ENCODE assay signal across 8 cellular contexts in genomic region chr11:62678433-62678769, GRCh38. TPM values are rescaled to one million over a fixed set of nuclear protein-coding genes. Genes with fewer than 3 reads are reported as not detected.
A peak's percentile ranks its signal among the peaks of the same experiment; 100 is the strongest.
DNase-seq lines count a peak whose midpoint lies in the region; ATAC-seq and TF ChIP-seq lines count a peak whose summit lies in the region.

No MANE protein-coding gene starts in this region.

- H3K36me3 ChIP-seq in H7 (replicated peaks; ENCODE audit: control insufficient read depth, insufficient read depth, low read length): peaks cover 18% of the 10 kb centered on the region
- H3K36me3 ChIP-seq in WERI-Rb-1: peaks cover 46% of the 10 kb centered on the region
- H3K36me3 ChIP-seq in smooth muscle cell (ENCODE audit: low read depth): no peaks in the 10 kb centered on the region

- H2AFZ ChIP-seq in smooth muscle cell (ENCODE audit: low read depth): peak overlapping the region; percentile 37

- no peaks in the 10 kb centered on the region for H4K20me1 ChIP-seq in smooth muscle cell (ENCODE audit: low read depth)

- H3K79me2 ChIP-seq in smooth muscle cell (ENCODE audit: low read depth): peaks cover 24% of the 10 kb centered on the region

- ATAC-seq in right cardiac atrium: no peak

- DNase-seq in H7 (no peak), WERI-Rb-1 (no peak), right cardiac atrium (no peak), smooth muscle cell (lab: John Stamatoyannopoulos, UW; ENCODE audit: unreplicated experiment) (no peak), DMS114 treated with DMSO at 0.1 percent for 48 hours (lab: John Stamatoyannopoulos, UW; ENCODE audit: unreplicated experiment) (no peak), superior temporal gyrus (ENCODE audit: extremely low spot score) (no peak), mesenteric fat pad (ENCODE audit: low spot score) (no peak)
- DNase-seq in activated CD4-positive, CD25-positive, alpha-beta regulatory T cell treated with anti-CD3 and anti-CD28 coated beads, Interleukin-2, amount 50 U/mL, for 72 hours: no peak

- H3K27me3 ChIP-seq in H7 (ENCODE audit: control insufficient read depth, insufficient read depth, low read length) (no peaks in the 10 kb centered on the region), WERI-Rb-1 (ENCODE audit: insufficient read depth, low read depth, severe bottlenecking) (no peaks in the 10 kb centered on the region), right cardiac atrium (ENCODE audit: control insufficient read depth, insufficient read depth) (no peaks in the 10 kb centered on the region), smooth muscle cell (ENCODE audit: low read depth) (no peaks in the 10 kb centered on the region)

- H3K4me3 ChIP-seq in H7 (ENCODE audit: insufficient read depth, low read depth, low read length) (peak overlapping the region; percentile 97), WERI-Rb-1 (ENCODE audit: low read depth, low read length) (peak overlapping the region; percentile 88), right cardiac atrium (ENCODE audit: low read length) (peak overlapping the region; percentile 85), smooth muscle cell (peak overlapping the region; percentile 92)

- peak overlapping the region; percentile 91 for H3K4me2 ChIP-seq in smooth muscle cell

- intact Hi-C loops in right cardiac atrium (cut with DNase I): no loop called here

- H3K9me3 ChIP-seq in WERI-Rb-1 (ENCODE audit: severe bottlenecking) (no peaks in the 10 kb centered on the region), right cardiac atrium (ENCODE audit: control insufficient read depth, low read length) (no peaks in the 10 kb centered on the region), smooth muscle cell (replicated peaks; ENCODE audit: low read depth) (no peaks in the 10 kb centered on the region)

- H3K4me1 ChIP-seq in right cardiac atrium (ENCODE audit: control insufficient read depth, insufficient read depth, low read length) (peaks cover 3% of the 10 kb centered on the region), smooth muscle cell (ENCODE audit: low read depth) (peaks cover 7% of the 10 kb centered on the region)

- TF ChIP-seq CTCF in WERI-Rb-1 (IDR thresholded peaks at IDR 0.05; ENCODE audit: low read depth, low read length) (no peak), smooth muscle cell (IDR thresholded peaks at IDR 0.05; ENCODE audit: borderline replicate concordance, insufficient read depth, poor library complexity, severe bottlenecking) (no peak)

- H3K27ac ChIP-seq in WERI-Rb-1 (peak overlapping the region; percentile 85), right cardiac atrium (ENCODE audit: low read length) (peak overlapping the region; percentile 79), smooth muscle cell (ENCODE audit: low read depth) (peak overlapping the region; percentile 72)

- peak overlapping the region; percentile 95 for H3K9ac ChIP-seq in smooth muscle cell (ENCODE audit: low read depth)

- WGBS in right cardiac atrium: 3% methylated on average over 16 of the region's 16 CpGs
- WGBS in smooth muscle cell (ENCODE audit: low lambda C conversion rate): 10% methylated on average over 13 of the region's 16 CpGs

- peaks cover 27% of the 10 kb centered on the region for H3F3A ChIP-seq in smooth muscle cell (ENCODE audit: low read depth)

RNA-seq across cellular contexts. Expression of gene UBXN1, which starts 0.5 kb away (rescaled TPM):
- 79.2 and 81.2 TPM in 2 replicates for total RNA-seq in H7 (2014; rRNA removed; shearing (Covaris generic))
- total RNA-seq in right cardiac atrium: 10 to 100 TPM; 76.6 to 95.7 (median 83.6) TPM
- 101 TPM for polyA plus RNA-seq in right cardiac atrium
- 52.2 and 58.1 TPM in 2 replicates for total RNA-seq in smooth muscle cell
- 73.5 and 78.4 TPM in 2 replicates for polyA plus RNA-seq in smooth muscle cell
- 108 TPM for total RNA-seq in mesenteric fat pad

RNA-seq across cellular contexts. Expression of gene LBHD1, which starts 6.3 kb away (rescaled TPM):
- 2.7 and 4.5 TPM in 2 replicates for total RNA-seq in H7 (2014; rRNA removed; shearing (Covaris generic))
- total RNA-seq in right cardiac atrium (1 to 10 TPM; 3.2 to 5.8 (median 3.6) TPM), smooth muscle cell (1.5 and 5.6 TPM in 2 replicates), mesenteric fat pad (4.6 TPM)
- polyA plus RNA-seq in right cardiac atrium (7.3 TPM), smooth muscle cell (3.9 and 7.7 TPM in 2 replicates)

RNA-seq across cellular contexts. Expression of gene UQCC3, which starts 6.9 kb away (rescaled TPM):
- 19.0 and 22.4 TPM in 2 replicates for total RNA-seq in H7 (2014; rRNA removed; shearing (Covaris generic))
- total RNA-seq in right cardiac atrium (1 to 10 TPM; 5.2 to 8.6 (median 6.5) TPM), smooth muscle cell (5.5 and 7.7 TPM in 2 replicates), mesenteric fat pad (7.4 TPM)
- polyA plus RNA-seq in right cardiac atrium (12.9 TPM), smooth muscle cell (14.4 and 16.7 TPM in 2 replicates)

RNA-seq across cellular contexts. Expression of gene LRRN4CL, which starts 10.9 kb away (rescaled TPM):
- total RNA-seq in H7 (2014; rRNA removed; shearing (Covaris generic)): 0.14 and 0.30 TPM in 2 replicates
- 1 to 10 TPM; 1.4 to 3.3 (median 2.3) TPM for total RNA-seq in right cardiac atrium
- 3.0 TPM for polyA plus RNA-seq in right cardiac atrium
- total RNA-seq in smooth muscle cell: 0.76 and 1.3 TPM in 2 replicates
- polyA plus RNA-seq in smooth muscle cell: not detected in 2 replicates
- 88.9 TPM for total RNA-seq in mesenteric fat pad

RNA-seq across cellular contexts. Expression of gene CSKMT, which starts 13.3 kb away (rescaled TPM):
- total RNA-seq in H7 (2014; rRNA removed; shearing (Covaris generic)): 24.7 and 38.1 TPM in 2 replicates
- total RNA-seq in right cardiac atrium (1 to 10 TPM; 6.6 to 9.5 (median 7.3) TPM), smooth muscle cell (1.3 and 4.9 TPM in 2 replicates), mesenteric fat pad (13.8 TPM)
- polyA plus RNA-seq in right cardiac atrium (5.2 TPM), smooth muscle cell (1.4 and 9.8 TPM in 2 replicates)
